14 cellular contexts compared by ENCODE assay signal in the genomic region with DNA sequence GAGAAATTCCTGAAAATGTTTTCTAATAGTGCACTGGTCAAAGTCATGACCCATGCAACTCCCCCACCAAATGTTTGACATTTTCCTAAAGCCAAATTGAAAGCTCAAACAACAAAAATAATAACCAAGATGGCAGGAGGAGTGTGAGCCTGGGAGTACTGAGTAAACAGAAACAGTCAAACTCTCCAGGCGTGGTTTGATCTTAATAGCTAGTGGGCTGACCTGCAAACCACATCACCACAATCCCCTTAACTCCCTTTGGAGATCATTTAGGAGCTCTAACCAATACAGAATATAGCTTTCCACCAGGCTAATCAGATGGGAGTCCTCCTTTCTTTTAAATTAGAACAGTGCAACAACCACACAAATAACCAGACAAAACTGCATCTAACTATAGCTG. TPM values are rescaled to one million over a fixed set of nuclear protein-coding genes. Genes with fewer than 3 reads are reported as not detected.
DNase-seq lines count a peak whose midpoint lies in the region; ATAC-seq and TF ChIP-seq lines count a peak whose summit lies in the region.
"Had no signal": no experiment of that assay in that cellular context is flagged by ENCODE, and none has a peak within 500 bp of the region (broad histone marks: within the 10 kb centered on the region; RNA-seq: fewer than 3 reads in every experiment).

No MANE protein-coding gene starts in this region.

- WGBS in trophoblast cell (ENCODE audit: extremely low coverage, insufficient coverage, insufficient read length): no CpG with 5 or more reads among the region's 1 CpG

- H3K79me2 ChIP-seq in ACC112 (ENCODE audit: control insufficient read depth, insufficient read depth, low read length, unreplicated experiment) (no peaks in the 10 kb centered on the region), trophoblast cell (ENCODE audit: control insufficient read depth, insufficient read depth, low read length, poor library complexity) (no peaks in the 10 kb centered on the region)

- H3K36me3 ChIP-seq in ACC112 (ENCODE audit: insufficient read depth, low read length): no peaks in the 10 kb centered on the region
- no peaks in the 10 kb centered on the region for H3K36me3 ChIP-seq in HEK293 (ENCODE audit: control insufficient read depth in 2 of 2, insufficient read depth in 1 of 2, low read length in 2 of 2)
- H3K36me3 ChIP-seq in trophoblast cell (ENCODE audit: control insufficient read depth in 1 of 2, insufficient read depth in 2 of 2, low read length in 2 of 2): no peaks in the 10 kb centered on the region

- no peak overlapping the region for H3K4me3 ChIP-seq in ACC112 (ENCODE audit: low read depth, low read length)
- H3K4me3 ChIP-seq in HEK293 (ENCODE audit: low read depth, low read length): no peak overlapping the region
- H3K4me3 ChIP-seq in trophoblast cell (ENCODE audit: low read depth, low read length): no peak overlapping the region
- H3K4me3 ChIP-seq: SK-N-MC had no signal

- peak; percentile 66 for DNase-seq in SW480 (ENCODE audit: low spot score)
- DNase-seq in myocyte (ENCODE audit: low read depth): peak; percentile 47
- DNase-seq in mesenteric fat pad (ENCODE audit: low spot score): no peak
- DNase-seq in OCI-M2 (lab: John Stamatoyannopoulos, UW; ENCODE audit: unreplicated experiment): no peak
- no peak for DNase-seq in trophoblast cell
- DNase-seq: H7; NCI-H1417 treated with DMSO at 0.1 percent for 48 hours; NCI-H187 treated with DMSO at 0.1 percent for 48 hours; NK-92 treated with Interleukin-12 subunit alpha and Interleukin-12 subunit beta, amount 100 ng/mL, for 24 hours; SHP77 had no signal

- H4K12ac ChIP-seq in trophoblast cell (ENCODE audit: low read depth, low read length): no peak overlapping the region

- no peak overlapping the region for H3K4me2 ChIP-seq in trophoblast cell (ENCODE audit: low read length)

- H3K4ac ChIP-seq in trophoblast cell (ENCODE audit: low read depth, low read length): no peak overlapping the region

- H3K4me1 ChIP-seq in ACC112 (ENCODE audit: control insufficient read depth, insufficient read depth, low read length, unreplicated experiment) (no peaks in the 10 kb centered on the region), HEK293 (ENCODE audit: control insufficient read depth, insufficient read depth, low read length) (no peaks in the 10 kb centered on the region), trophoblast cell (ENCODE audit: control insufficient read depth in 1 of 2, insufficient read depth in 2 of 2, low read length in 2 of 2) (no peaks in the 10 kb centered on the region)

- H3K27me3 ChIP-seq in ACC112 (ENCODE audit: insufficient read depth, low read length) (no peaks in the 10 kb centered on the region), trophoblast cell (ENCODE audit: insufficient read depth, low read length) (no peaks in the 10 kb centered on the region)

- H3K79me1 ChIP-seq in trophoblast cell (ENCODE audit: low read length): peaks cover 2% of the 10 kb centered on the region

- no peak overlapping the region for H2BK12ac ChIP-seq in trophoblast cell (ENCODE audit: low read length)

- no peak overlapping the region for H2BK120ac ChIP-seq in trophoblast cell (ENCODE audit: insufficient read depth, low read length, poor library complexity)

- H4K91ac ChIP-seq in trophoblast cell (ENCODE audit: low read depth, low read length): no peak overlapping the region

- H3K23ac ChIP-seq in trophoblast cell (ENCODE audit: low read length): no peak overlapping the region

- no peak overlapping the region for H3K18ac ChIP-seq in trophoblast cell (ENCODE audit: low read length)

- ATAC-seq in GM21390 (IDR thresholded peaks at IDR 0.05; ENCODE audit: unreplicated experiment): no peak

- H2BK5ac ChIP-seq in trophoblast cell (ENCODE audit: low read depth, low read length, poor library complexity): no peak overlapping the region

- H3K14ac ChIP-seq in trophoblast cell (ENCODE audit: low read length): no peak overlapping the region

- H3K9ac ChIP-seq in trophoblast cell (ENCODE audit: low read length): no peak overlapping the region

- H3K9me3 ChIP-seq in HEK293 (ENCODE audit: control insufficient read depth, insufficient read depth, low read depth, low read length): no peaks in the 10 kb centered on the region
- H3K9me3 ChIP-seq in trophoblast cell (ENCODE audit: insufficient read depth, low read depth, low read length): no peaks in the 10 kb centered on the region

- H2AK5ac ChIP-seq in trophoblast cell (ENCODE audit: low read length): no peak overlapping the region

- peak overlapping the region; percentile 57 for H2AFZ ChIP-seq in ACC112 (ENCODE audit: low read length, unreplicated experiment)
- H2AFZ ChIP-seq in trophoblast cell (ENCODE audit: insufficient read depth, low read length, poor library complexity): no peak overlapping the region

- no peak for TF ChIP-seq CTCF in HEK293 (tag by site-specific recombination; IDR thresholded peaks at IDR 0.05)

- CTCF ChIA-PET in HEK293 (lab: Yijun Ruan, JAX): interaction anchor here (0.6 to 3.9 kb wide), 28 partner anchors 9 to 693 kb away, joined by 3 to 86 read pairs (median 3); partner anchors contain the start of genes FAM171A2, FZD2, GPATCH8 and MEIOC

- POLR2A ChIA-PET in HEK293 (lab: Yijun Ruan, JAX): interaction anchor here (1.1 to 1.7 kb wide), 2 partner anchors 27 to 80 kb away, joined by 3 read pairs; partner anchors contain the start of gene FZD2

- H4K8ac ChIP-seq in trophoblast cell (ENCODE audit: low read depth, low read length): no peak overlapping the region

- no peak overlapping the region for H3K27ac ChIP-seq in ACC112 (ENCODE audit: low read depth, low read length)
- H3K27ac ChIP-seq in HEK293 (ENCODE audit: extremely low read depth, low read depth, low read length): no peak overlapping the region
- H3K27ac ChIP-seq in trophoblast cell (ENCODE audit: low read depth, low read length): no peak overlapping the region
- H3K27ac ChIP-seq: SK-N-MC had no signal

TF ChIP-seq in HEK293, 187 proteins besides CTCF, POLR2A, EP300 and RAD21:
- TF ChIP-seq ZNF645 (tag by site-specific recombination; IDR thresholded peaks at IDR 0.05): no peak
- TF ChIP-seq WT1 (tag by site-specific recombination; IDR thresholded peaks at IDR 0.05): peak; percentile 69; the same call in 1 of the 2 replicates
TF ChIP-seq in HEK293: peak in this region for 1.

RNA-seq across cellular contexts. Expression of gene MEIOC, which starts 19.2 kb away (rescaled TPM):
- total RNA-seq in myocyte: 0.11 and 0.83 TPM in 2 replicates
- polyA plus RNA-seq in myocyte (2012): 0.61 TPM
- not detected for total RNA-seq in mesenteric fat pad
- 0.14 and 0.29 TPM in 2 replicates for polyA plus RNA-seq in trophoblast cell (2013)

RNA-seq across cellular contexts. Expression of gene CCDC43, which starts 52.5 kb away (rescaled TPM):
- total RNA-seq in myocyte (60.9 and 69.7 TPM in 2 replicates), mesenteric fat pad (16.5 TPM)
- 19.9 TPM for polyA plus RNA-seq in myocyte (2012)
- 25.3 and 25.7 TPM in 2 replicates for polyA plus RNA-seq in trophoblast cell (2013)

Comparison
In these comparisons a context has a peak if more than half of its experiments do, and no peak if none do; other contexts are left out.
1. DNase-seq: peak in SW480 (single experiment) and myocyte (single experiment); none in mesenteric fat pad (single experiment), OCI-M2 (single experiment) and trophoblast cell (0 of 2).